In genomic region chr20:46328180-46328882, GRCh38 we compare ENCODE assay signal across 1 cellular context.
TF ChIP-seq lines count a peak whose summit lies in the region.

No MANE protein-coding gene starts in this region.

TF ChIP-seq in HEK293, 187 proteins besides CTCF, POLR2A, EP300 and RAD21 (continued from another document):
- TF ChIP-seq ZNF26 (tag by site-specific recombination; IDR thresholded peaks at IDR 0.05): no peak
- TF ChIP-seq ZNF530 (tag by site-specific recombination; IDR thresholded peaks at IDR 0.05; ENCODE audit: low read depth): no peak
- TF ChIP-seq ZNF19 (tag by site-specific recombination; IDR thresholded peaks at IDR 0.05; ENCODE audit: low read depth): no peak
- TF ChIP-seq ZNF202 (tag by site-specific recombination; IDR thresholded peaks at IDR 0.05; ENCODE audit: borderline replicate concordance): no peak
- peak; percentile 63; the same call in 1 of the 2 replicates for TF ChIP-seq ZFHX2 (tag by site-specific recombination; conservative IDR thresholded peaks at IDR 0.05)
- TF ChIP-seq EGR2 (tag by site-specific recombination; IDR thresholded peaks at IDR 0.05; ENCODE audit: low read depth): peak; percentile 65
- TF ChIP-seq, protein P1, sequence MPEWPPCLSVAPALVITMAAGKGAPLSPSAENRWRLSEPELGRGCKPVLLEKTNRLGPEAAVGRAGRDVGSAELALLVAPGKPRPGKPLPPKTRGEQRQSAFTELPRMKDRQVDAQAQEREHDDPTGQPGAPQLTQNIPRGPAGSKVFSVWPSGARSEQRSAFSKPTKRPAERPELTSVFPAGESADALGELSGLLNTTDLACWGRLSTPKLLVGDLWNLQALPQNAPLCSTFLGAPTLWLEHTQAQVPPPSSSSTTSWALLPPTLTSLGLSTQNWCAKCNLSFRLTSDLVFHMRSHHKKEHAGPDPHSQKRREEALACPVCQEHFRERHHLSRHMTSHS (tag by site-specific recombination; IDR thresholded peaks at IDR 0.05): no peak
- no peak for TF ChIP-seq ZNF423 (tag by site-specific recombination; IDR thresholded peaks at IDR 0.05)
- TF ChIP-seq ZNF830 (tag by site-specific recombination; IDR thresholded peaks at IDR 0.05; ENCODE audit: low read depth): no peak
TF ChIP-seq in HEK293: peak in this region for 2.
